In the genomic region with DNA sequence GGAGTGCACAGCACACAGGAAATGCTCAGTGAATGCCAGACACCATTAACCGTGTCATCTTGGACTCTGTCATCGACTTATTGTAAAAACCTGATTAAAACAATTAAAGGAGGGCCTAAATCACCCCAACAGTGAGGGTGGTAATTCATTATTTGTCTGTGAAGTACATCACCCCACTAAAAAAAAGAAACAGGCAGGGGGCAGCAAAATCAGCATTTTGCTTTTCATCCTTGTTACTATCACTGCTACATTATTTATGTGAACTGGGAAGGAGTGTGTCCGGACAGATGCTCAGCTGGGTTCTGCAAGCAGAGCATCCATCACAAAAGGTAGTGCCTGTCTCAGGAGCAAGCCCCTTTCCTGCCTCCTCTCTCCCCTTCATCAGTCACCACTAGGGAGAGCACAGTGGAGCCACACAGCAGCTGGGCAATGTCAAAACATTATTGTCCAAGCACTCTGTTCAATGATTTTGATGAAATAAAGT, we compare ENCODE assay signal across 9 cellular contexts.
A peak's percentile ranks its signal among the peaks of the same experiment; 100 is the strongest.
DNase-seq lines count a peak whose midpoint lies in the region; ATAC-seq and TF ChIP-seq lines count a peak whose summit lies in the region.
"Had no signal": no experiment of that assay in that cellular context is flagged by ENCODE, and none has a peak within 500 bp of the region (broad histone marks: within the 10 kb centered on the region; RNA-seq: fewer than 3 reads in every experiment).

No MANE protein-coding gene starts in this region.

- H3K4me3 Mint-ChIP-seq in activated CD4-positive, alpha-beta memory T cell treated with anti-CD3 and anti-CD28 coated beads, Interleukin-2, amount 10 ng/mL, durations not matched to agents 7 days and 5 days, result no peak overlapping the region

- ATAC-seq in SK-N-SH treated with all-trans-retinoic acid at 6 μM for 48 hours (peak; percentile 63), HG03135 (IDR thresholded peaks at IDR 0.05; ENCODE audit: unreplicated experiment) (no peak)

- no peaks in the 10 kb centered on the region for H3K9me3 ChIP-seq in stomach

- H3K36me3 ChIP-seq in stomach, result no peaks in the 10 kb centered on the region

- no peaks in the 10 kb centered on the region for H3K27me3 Mint-ChIP-seq in activated CD4-positive, alpha-beta memory T cell treated with anti-CD3 and anti-CD28 coated beads, Interleukin-2, amount 10 ng/mL, durations not matched to agents 7 days and 5 days

- no peak for TF ChIP-seq POLR2A in stomach (IDR thresholded peaks at IDR 0.05)

- H3K4me1 Mint-ChIP-seq in activated CD4-positive, alpha-beta memory T cell treated with anti-CD3 and anti-CD28 coated beads, Interleukin-2, amount 10 ng/mL, durations not matched to agents 7 days and 5 days, result peaks cover 34% of the 10 kb centered on the region

- no peak overlapping the region for H3K27ac Mint-ChIP-seq in activated CD4-positive, alpha-beta memory T cell treated with anti-CD3 and anti-CD28 coated beads, Interleukin-2, amount 10 ng/mL, durations not matched to agents 7 days and 5 days

- H3K27me3 ChIP-seq in stomach, result no peaks in the 10 kb centered on the region

- no peak overlapping the region for H3K4me3 ChIP-seq in AG09309 (ENCODE audit: control insufficient read depth, low read depth, low read length)
- H3K4me3 ChIP-seq in stomach, result no peak overlapping the region
- H3K4me3 ChIP-seq: coronary artery had no signal

- CTCF ChIA-PET in activated CD4-positive, alpha-beta memory T cell treated with anti-CD3 and anti-CD28 coated beads, Interleukin-2, amount 10 ng/mL, durations not matched to agents 7 days and 5 days (lab: Charles Lee), result interaction anchor here (0.8 to 3.2 kb wide), 4 partner anchors 8 to 130 kb away, joined by 3 to 15 read pairs (median 6); no protein-coding TSS in a partner anchor

- POLR2A ChIA-PET in activated CD4-positive, alpha-beta memory T cell treated with anti-CD3 and anti-CD28 coated beads, Interleukin-2, amount 10 ng/mL, durations not matched to agents 7 days and 5 days (lab: Charles Lee), result interaction anchor here (1.0 kb wide), 1 partner anchor 16 kb away, joined by 3 read pairs; no protein-coding TSS in a partner anchor

- WGBS in stomach, 5 donors, result 58 to 78% (median 68%) methylated on average over 3 of the region's 3 CpGs

- TF ChIP-seq CTCF in AG09309 (IDR thresholded peaks at IDR 0.05; ENCODE audit: control insufficient read depth, insufficient read depth, low read depth, low read length, missing control alignments) (peak; percentile 35), GM12874 (IDR thresholded peaks at IDR 0.05; ENCODE audit: insufficient read depth, low read depth, low read length) (0 out of 2 replicates have a peak, but pooled peaks have one; percentile 23), stomach (IDR thresholded peaks at IDR 0.05) (no peak)

- H3K4me1 ChIP-seq in stomach, result peaks cover 5 to 53% (median 29%) of the 10 kb centered on the region in 4 donors

- intact Hi-C loops in stomach (cut with DNase I; ENCODE audit: low total_unique reads), result no loop called here

- no peak for TF ChIP-seq EP300 in stomach (IDR thresholded peaks at IDR 0.05)

- peaks cover 4% of the 10 kb centered on the region for H3K9me3 Mint-ChIP-seq in activated CD4-positive, alpha-beta memory T cell treated with anti-CD3 and anti-CD28 coated beads, Interleukin-2, amount 10 ng/mL, durations not matched to agents 7 days and 5 days

- no peak overlapping the region for H3K27ac ChIP-seq in stomach
- H3K27ac ChIP-seq: coronary artery had no signal

- H3K36me3 Mint-ChIP-seq in activated CD4-positive, alpha-beta memory T cell treated with anti-CD3 and anti-CD28 coated beads, Interleukin-2, amount 10 ng/mL, durations not matched to agents 7 days and 5 days (ENCODE audit: low read depth), result peaks cover 6% of the 10 kb centered on the region

- no peak for DNase-seq in AG09309 (ENCODE audit: low read depth)
- DNase-seq in iPS-NIHi7 (ENCODE audit: extremely low spot score), result peak; percentile 41
- DNase-seq in stomach, result no peak
- no peak for DNase-seq in activated CD4-positive, alpha-beta memory T cell treated with anti-CD3 and anti-CD28 coated beads, Interleukin-2, amount 10 ng/mL, durations not matched to agents 7 days and 5 days
- DNase-seq in NCI-H510A (lab: John Stamatoyannopoulos, UW), result no peak

TF ChIP-seq in SK-N-SH treated with all-trans-retinoic acid at 6 μM for 48 hours, 23 proteins besides CTCF, POLR2A, EP300 and RAD21:
- TF ChIP-seq, protein P1, sequence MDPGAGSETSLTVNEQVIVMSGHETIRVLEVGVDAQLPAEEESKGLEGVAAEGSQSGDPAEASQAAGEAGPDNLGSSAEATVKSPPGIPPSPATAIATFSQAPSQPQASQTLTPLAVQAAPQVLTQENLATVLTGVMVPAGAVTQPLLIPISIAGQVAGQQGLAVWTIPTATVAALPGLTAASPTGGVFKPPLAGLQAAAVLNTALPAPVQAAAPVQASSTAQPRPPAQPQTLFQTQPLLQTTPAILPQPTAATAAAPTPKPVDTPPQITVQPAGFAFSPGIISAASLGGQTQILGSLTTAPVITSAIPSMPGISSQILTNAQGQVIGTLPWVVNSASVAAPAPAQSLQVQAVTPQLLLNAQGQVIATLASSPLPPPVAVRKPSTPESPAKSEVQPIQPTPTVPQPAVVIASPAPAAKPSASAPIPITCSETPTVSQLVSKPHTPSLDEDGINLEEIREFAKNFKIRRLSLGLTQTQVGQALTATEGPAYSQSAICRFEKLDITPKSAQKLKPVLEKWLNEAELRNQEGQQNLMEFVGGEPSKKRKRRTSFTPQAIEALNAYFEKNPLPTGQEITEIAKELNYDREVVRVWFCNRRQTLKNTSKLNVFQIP (CRISPR knock-in tag; IDR thresholded peaks at IDR 0.05; ENCODE audit: borderline replicate concordance, low read depth), result no peak
- TF ChIP-seq ESRRG (CRISPR knock-in tag; IDR thresholded peaks at IDR 0.05) (no peak), CSDC2 (CRISPR knock-in tag; IDR thresholded peaks at IDR 0.05) (no peak), GLIS3 (CRISPR knock-in tag; IDR thresholded peaks at IDR 0.05) (no peak), TOX (CRISPR knock-in tag; IDR thresholded peaks at IDR 0.05; ENCODE audit: borderline replicate concordance) (no peak)
- TF ChIP-seq, protein P2, sequence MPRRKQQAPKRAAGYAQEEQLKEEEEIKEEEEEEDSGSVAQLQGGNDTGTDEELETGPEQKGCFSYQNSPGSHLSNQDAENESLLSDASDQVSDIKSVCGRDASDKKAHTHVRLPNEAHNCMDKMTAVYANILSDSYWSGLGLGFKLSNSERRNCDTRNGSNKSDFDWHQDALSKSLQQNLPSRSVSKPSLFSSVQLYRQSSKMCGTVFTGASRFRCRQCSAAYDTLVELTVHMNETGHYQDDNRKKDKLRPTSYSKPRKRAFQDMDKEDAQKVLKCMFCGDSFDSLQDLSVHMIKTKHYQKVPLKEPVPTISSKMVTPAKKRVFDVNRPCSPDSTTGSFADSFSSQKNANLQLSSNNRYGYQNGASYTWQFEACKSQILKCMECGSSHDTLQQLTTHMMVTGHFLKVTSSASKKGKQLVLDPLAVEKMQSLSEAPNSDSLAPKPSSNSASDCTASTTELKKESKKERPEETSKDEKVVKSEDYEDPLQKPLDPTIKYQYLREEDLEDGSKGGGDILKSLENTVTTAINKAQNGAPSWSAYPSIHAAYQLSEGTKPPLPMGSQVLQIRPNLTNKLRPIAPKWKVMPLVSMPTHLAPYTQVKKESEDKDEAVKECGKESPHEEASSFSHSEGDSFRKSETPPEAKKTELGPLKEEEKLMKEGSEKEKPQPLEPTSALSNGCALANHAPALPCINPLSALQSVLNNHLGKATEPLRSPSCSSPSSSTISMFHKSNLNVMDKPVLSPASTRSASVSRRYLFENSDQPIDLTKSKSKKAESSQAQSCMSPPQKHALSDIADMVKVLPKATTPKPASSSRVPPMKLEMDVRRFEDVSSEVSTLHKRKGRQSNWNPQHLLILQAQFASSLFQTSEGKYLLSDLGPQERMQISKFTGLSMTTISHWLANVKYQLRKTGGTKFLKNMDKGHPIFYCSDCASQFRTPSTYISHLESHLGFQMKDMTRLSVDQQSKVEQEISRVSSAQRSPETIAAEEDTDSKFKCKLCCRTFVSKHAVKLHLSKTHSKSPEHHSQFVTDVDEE (CRISPR knock-in tag; IDR thresholded peaks at IDR 0.05), result no peak
- TF ChIP-seq, protein P3, sequence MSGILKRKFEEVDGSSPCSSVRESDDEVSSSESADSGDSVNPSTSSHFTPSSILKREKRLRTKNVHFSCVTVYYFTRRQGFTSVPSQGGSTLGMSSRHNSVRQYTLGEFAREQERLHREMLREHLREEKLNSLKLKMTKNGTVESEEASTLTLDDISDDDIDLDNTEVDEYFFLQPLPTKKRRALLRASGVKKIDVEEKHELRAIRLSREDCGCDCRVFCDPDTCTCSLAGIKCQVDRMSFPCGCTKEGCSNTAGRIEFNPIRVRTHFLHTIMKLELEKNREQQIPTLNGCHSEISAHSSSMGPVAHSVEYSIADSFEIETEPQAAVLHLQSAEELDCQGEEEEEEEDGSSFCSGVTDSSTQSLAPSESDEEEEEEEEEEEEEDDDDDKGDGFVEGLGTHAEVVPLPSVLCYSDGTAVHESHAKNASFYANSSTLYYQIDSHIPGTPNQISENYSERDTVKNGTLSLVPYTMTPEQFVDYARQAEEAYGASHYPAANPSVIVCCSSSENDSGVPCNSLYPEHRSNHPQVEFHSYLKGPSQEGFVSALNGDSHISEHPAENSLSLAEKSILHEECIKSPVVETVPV (CRISPR knock-in tag; IDR thresholded peaks at IDR 0.05), result no peak

Comparison
In these comparisons a context has a peak if more than half of its experiments do, and no peak if none do; other contexts are left out.
1. CTCF ChIP-seq: peak in AG09309 (single experiment) and GM12874 (single experiment); none in stomach (0 of 7).